In genomic region chr13:94298346-94298745, GRCh38 we compare ENCODE assay signal across 25 cellular contexts.
"Had no signal": no experiment of that assay in that cellular context is flagged by ENCODE, and none has a peak within 500 bp of the region (broad histone marks: within the 10 kb centered on the region; RNA-seq: fewer than 3 reads in every experiment).

No MANE protein-coding gene starts in this region.

- H2AFZ ChIP-seq: hepatocyte had no signal

- H3K27me3 ChIP-seq: brain microvascular endothelial cell, dorsolateral prefrontal cortex, gastrocnemius medialis, hepatocyte, ovary, transverse colon had no signal

- H3K27ac ChIP-seq: brain microvascular endothelial cell, coronary artery, dorsolateral prefrontal cortex, gastrocnemius medialis, hepatocyte, ovary, transverse colon, VCaP had no signal

- H3K4me2 ChIP-seq: hepatocyte had no signal

- DNase-seq: activated CD4-positive, alpha-beta memory T cell treated with anti-CD3 and anti-CD28 coated beads for 36 hours; activated CD4-positive, alpha-beta T cell treated with anti-CD3 and anti-CD28 coated beads, Interleukin-2, amount 10 ng/mL, durations not matched to agents 24 days and 14 days; activated CD8-positive, alpha-beta memory T cell treated with anti-CD3 and anti-CD28 coated beads, Interleukin-2, amount 50 U/mL, for 4 hours; activated gamma-delta T cell treated with Interleukin-2 at 50 U/mL for 16 hours; activated naive CD4-positive, alpha-beta T cell treated with anti-CD3 and anti-CD28 coated beads, Interleukin-2, amount 50 U/mL, for 16 hours; activated T-cell treated with anti-CD3 and anti-CD28 coated beads, Interleukin-2, amount 50 U/mL, for 1 hour; amniotic stem cell; brain microvascular endothelial cell; dorsolateral prefrontal cortex; effector memory CD4-positive, alpha-beta T cell; erythroblast; gastrocnemius medialis; islet precursor cell; left ventricle myocardium superior; naive thymus-derived CD4-positive, alpha-beta T cell; ovary; small intestine; stimulated activated CD4-positive, alpha-beta T cell treated with anti-CD3 and anti-CD28 coated beads, Interleukin-15, amount 100 ng/mL, for 24 hours; stimulated activated CD4-positive, alpha-beta T cell treated with anti-CD3 and anti-CD28 coated beads, Interleukin-2, amount 100 ng/mL, for 24 hours; stimulated activated naive CD4-positive, alpha-beta T cell treated with Interleukin-2 at 50 U/mL for 16 hours; T-helper 9 cell; transverse colon had no signal

- H3K9me3 ChIP-seq: gastrocnemius medialis, ovary, transverse colon had no signal

- H3K4me3 ChIP-seq: coronary artery, dorsolateral prefrontal cortex, gastrocnemius medialis, hepatocyte, ovary, transverse colon had no signal

- H3K79me2 ChIP-seq: hepatocyte had no signal

- H3K36me3 ChIP-seq: brain microvascular endothelial cell, gastrocnemius medialis, ovary, transverse colon had no signal

- H3K4me1 ChIP-seq: gastrocnemius medialis, transverse colon had no signal
